ENCODE assay signal across 1 cellular context in the genomic region with DNA sequence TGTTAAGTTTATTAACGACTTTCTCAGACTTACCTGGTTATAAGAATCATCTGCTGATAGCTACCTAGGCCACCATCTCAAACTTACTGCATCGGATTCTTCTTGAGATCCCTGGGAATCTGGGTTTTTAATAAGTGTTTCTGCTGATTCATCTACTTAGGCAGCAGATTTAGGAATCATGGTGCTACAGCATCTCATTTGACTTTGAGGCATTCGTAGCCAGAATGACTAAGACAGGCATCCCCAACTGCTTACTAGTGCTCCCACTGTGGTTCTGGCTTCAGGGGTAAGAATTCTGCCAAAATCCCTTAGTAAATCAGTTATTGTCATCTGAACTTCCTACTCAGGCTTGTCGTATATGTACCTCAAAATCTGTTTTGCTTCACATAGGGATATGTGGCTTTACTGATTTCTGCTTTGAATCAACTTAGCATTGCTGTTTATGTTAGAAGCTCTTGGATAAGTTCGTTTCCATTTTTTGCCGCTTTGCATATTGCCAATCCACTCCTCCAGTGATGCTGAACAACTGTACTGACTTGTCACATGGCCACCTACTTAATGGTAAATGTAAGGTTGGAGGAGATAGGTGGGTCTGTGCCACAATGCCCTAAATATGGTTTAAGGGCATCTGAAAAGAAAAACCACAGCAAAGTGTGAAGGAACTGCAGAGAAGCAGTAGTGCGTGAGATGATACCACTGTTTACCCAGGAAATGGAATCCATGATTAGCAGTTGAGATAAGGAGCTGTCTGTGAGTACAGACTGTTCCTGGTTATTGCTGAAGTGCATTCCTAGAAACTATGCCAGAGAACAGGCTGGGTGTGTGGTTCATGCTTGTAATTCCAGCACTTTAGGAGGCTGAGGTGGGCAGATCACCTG.
TF ChIP-seq lines count a peak whose summit lies in the region.

No MANE protein-coding gene starts in this region.

TF ChIP-seq in K562, 482 proteins besides CTCF, POLR2A, EP300 and RAD21 (continued from another document):
- TF ChIP-seq, protein P1, sequence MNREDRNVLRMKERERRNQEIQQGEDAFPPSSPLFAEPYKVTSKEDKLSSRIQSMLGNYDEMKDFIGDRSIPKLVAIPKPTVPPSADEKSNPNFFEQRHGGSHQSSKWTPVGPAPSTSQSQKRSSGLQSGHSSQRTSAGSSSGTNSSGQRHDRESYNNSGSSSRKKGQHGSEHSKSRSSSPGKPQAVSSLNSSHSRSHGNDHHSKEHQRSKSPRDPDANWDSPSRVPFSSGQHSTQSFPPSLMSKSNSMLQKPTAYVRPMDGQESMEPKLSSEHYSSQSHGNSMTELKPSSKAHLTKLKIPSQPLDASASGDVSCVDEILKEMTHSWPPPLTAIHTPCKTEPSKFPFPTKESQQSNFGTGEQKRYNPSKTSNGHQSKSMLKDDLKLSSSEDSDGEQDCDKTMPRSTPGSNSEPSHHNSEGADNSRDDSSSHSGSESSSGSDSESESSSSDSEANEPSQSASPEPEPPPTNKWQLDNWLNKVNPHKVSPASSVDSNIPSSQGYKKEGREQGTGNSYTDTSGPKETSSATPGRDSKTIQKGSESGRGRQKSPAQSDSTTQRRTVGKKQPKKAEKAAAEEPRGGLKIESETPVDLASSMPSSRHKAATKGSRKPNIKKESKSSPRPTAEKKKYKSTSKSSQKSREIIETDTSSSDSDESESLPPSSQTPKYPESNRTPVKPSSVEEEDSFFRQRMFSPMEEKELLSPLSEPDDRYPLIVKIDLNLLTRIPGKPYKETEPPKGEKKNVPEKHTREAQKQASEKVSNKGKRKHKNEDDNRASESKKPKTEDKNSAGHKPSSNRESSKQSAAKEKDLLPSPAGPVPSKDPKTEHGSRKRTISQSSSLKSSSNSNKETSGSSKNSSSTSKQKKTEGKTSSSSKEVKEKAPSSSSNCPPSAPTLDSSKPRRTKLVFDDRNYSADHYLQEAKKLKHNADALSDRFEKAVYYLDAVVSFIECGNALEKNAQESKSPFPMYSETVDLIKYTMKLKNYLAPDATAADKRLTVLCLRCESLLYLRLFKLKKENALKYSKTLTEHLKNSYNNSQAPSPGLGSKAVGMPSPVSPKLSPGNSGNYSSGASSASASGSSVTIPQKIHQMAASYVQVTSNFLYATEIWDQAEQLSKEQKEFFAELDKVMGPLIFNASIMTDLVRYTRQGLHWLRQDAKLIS (CRISPR knock-in tag; IDR thresholded peaks at IDR 0.05): no peak
- TF ChIP-seq ETV1 (tag; conservative IDR thresholded peaks at IDR 0.05; ENCODE audit: low read depth): 0 out of 2 replicates have a peak, but pooled peaks have one; percentile 21
